Comparison of ENCODE assay signal across 1 cellular context in the genomic region with DNA sequence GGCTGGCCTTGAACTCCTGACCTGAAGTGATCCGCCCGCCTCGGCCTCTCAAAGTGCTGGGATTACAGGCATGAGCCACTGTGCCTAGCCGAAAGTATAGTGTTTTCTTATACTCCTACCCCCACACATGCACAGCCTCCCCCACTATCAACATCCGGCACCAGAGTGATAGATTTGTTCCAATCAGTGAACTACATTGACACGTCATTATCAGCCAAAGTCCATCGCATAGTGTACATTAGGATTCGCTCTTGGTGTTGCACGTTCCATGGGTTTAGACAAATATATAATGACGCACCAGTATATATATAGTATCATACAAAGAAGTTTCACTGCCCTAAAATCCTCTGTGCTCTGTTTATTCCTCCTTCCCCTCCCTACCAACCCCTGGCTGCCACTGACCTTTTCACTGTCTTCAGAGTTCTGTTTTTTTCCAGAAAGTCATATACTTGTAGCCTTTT.
A peak's percentile ranks its signal among the peaks of the same experiment; 100 is the strongest.
TF ChIP-seq lines count a peak whose summit lies in the region.

No MANE protein-coding gene starts in this region.

TF ChIP-seq in HepG2, 621 proteins besides CTCF, POLR2A, EP300 and RAD21 (continued from another document and continues in another):
- TF ChIP-seq, protein P1, sequence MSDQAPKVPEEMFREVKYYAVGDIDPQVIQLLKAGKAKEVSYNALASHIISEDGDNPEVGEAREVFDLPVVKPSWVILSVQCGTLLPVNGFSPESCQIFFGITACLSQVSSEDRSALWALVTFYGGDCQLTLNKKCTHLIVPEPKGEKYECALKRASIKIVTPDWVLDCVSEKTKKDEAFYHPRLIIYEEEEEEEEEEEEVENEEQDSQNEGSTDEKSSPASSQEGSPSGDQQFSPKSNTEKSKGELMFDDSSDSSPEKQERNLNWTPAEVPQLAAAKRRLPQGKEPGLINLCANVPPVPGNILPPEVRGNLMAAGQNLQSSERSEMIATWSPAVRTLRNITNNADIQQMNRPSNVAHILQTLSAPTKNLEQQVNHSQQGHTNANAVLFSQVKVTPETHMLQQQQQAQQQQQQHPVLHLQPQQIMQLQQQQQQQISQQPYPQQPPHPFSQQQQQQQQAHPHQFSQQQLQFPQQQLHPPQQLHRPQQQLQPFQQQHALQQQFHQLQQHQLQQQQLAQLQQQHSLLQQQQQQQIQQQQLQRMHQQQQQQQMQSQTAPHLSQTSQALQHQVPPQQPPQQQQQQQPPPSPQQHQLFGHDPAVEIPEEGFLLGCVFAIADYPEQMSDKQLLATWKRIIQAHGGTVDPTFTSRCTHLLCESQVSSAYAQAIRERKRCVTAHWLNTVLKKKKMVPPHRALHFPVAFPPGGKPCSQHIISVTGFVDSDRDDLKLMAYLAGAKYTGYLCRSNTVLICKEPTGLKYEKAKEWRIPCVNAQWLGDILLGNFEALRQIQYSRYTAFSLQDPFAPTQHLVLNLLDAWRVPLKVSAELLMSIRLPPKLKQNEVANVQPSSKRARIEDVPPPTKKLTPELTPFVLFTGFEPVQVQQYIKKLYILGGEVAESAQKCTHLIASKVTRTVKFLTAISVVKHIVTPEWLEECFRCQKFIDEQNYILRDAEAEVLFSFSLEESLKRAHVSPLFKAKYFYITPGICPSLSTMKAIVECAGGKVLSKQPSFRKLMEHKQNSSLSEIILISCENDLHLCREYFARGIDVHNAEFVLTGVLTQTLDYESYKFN (CRISPR knock-in tag; conservative IDR thresholded peaks at IDR 0.05), result peak; percentile 99
- TF ChIP-seq ZNF616 (CRISPR knock-in tag; IDR thresholded peaks at IDR 0.05; ENCODE audit: low read depth) (no peak), NCOR1 (IDR thresholded peaks at IDR 0.05; ENCODE audit: borderline replicate concordance, low read length) (peak; percentile 90), CREM (IDR thresholded peaks at IDR 0.05) (peak; percentile 96), CREM (CRISPR knock-in tag; IDR thresholded peaks at IDR 0.05) (no peak), HNRNPLL (IDR thresholded peaks at IDR 0.05; ENCODE audit: low read depth, low read length, poor library complexity, severe bottlenecking) (no peak), ZKSCAN1 (IDR thresholded peaks at IDR 0.05; ENCODE audit: low read length) (no peak), YY1 (IDR thresholded peaks at IDR 0.05; ENCODE audit: insufficient read depth, insufficient replicate concordance, low read depth, low read length) (no peak), NR1H2 (CRISPR knock-in tag; IDR thresholded peaks at IDR 0.05; ENCODE audit: borderline replicate concordance, low read depth) (no peak), HMG20A (CRISPR knock-in tag; IDR thresholded peaks at IDR 0.05; ENCODE audit: borderline replicate concordance) (peak; percentile 77; the same call in 1 of the 2 replicates), YEATS2 (CRISPR knock-in tag; IDR thresholded peaks at IDR 0.05; ENCODE audit: borderline replicate concordance) (peak; percentile 61; the same call in 1 of the 2 replicates), SMC3 (IDR thresholded peaks at IDR 0.05; ENCODE audit: low read length) (no peak; the same call in 1 of the 2 replicates), FOXO1 (CRISPR knock-in tag; IDR thresholded peaks at IDR 0.05) (peak; percentile 90), HNRNPL (IDR thresholded peaks at IDR 0.05; ENCODE audit: low read depth, low read length) (no peak), MTF2 (CRISPR knock-in tag; IDR thresholded peaks at IDR 0.05; ENCODE audit: borderline replicate concordance) (no peak), ZNF10 (CRISPR knock-in tag; IDR thresholded peaks at IDR 0.05; ENCODE audit: borderline replicate concordance, low read depth) (no peak), FOXK2 (IDR thresholded peaks at IDR 0.05) (peak; percentile 93), ZNF547 (CRISPR knock-in tag; IDR thresholded peaks at IDR 0.05) (no peak), ATAD3A (CRISPR knock-in tag; IDR thresholded peaks at IDR 0.05) (no peak), ZBTB20 (CRISPR knock-in tag; IDR thresholded peaks at IDR 0.05; ENCODE audit: borderline replicate concordance, low read depth) (peak; percentile 100), ZNF772 (CRISPR knock-in tag; IDR thresholded peaks at IDR 0.05) (peak; percentile 66; the same call in 1 of the 2 replicates), ZZZ3 (CRISPR knock-in tag; IDR thresholded peaks at IDR 0.05; ENCODE audit: borderline replicate concordance) (peak; percentile 75; the same call in 1 of the 2 replicates), ZSCAN22 (CRISPR knock-in tag; IDR thresholded peaks at IDR 0.05) (0 out of 2 replicates have a peak, but pooled peaks have one; percentile 60), SP5 (CRISPR knock-in tag; IDR thresholded peaks at IDR 0.05; ENCODE audit: borderline replicate concordance, low read depth) (peak; percentile 78), MYC (CRISPR knock-in tag; IDR thresholded peaks at IDR 0.05; ENCODE audit: borderline replicate concordance) (peak; percentile 54; the same call in 1 of the 2 replicates), KLF13 (CRISPR knock-in tag; IDR thresholded peaks at IDR 0.05) (no peak), SALL1 (CRISPR knock-in tag; IDR thresholded peaks at IDR 0.05) (peak; percentile 96), NR2F1 (CRISPR knock-in tag; IDR thresholded peaks at IDR 0.05) (peak; percentile 36 to 74), NCOA2 (CRISPR knock-in tag; IDR thresholded peaks at IDR 0.05) (peak; percentile 92), NFKBIZ (CRISPR knock-in tag; IDR thresholded peaks at IDR 0.05) (peak; percentile 59), ZNF839 (CRISPR knock-in tag; IDR thresholded peaks at IDR 0.05; ENCODE audit: borderline replicate concordance) (no peak), RBAK (CRISPR knock-in tag; IDR thresholded peaks at IDR 0.05) (no peak), IKZF1 (IDR thresholded peaks at IDR 0.05) (no peak), ARID2 (CRISPR knock-in tag; IDR thresholded peaks at IDR 0.05; ENCODE audit: borderline replicate concordance) (peak; percentile 44; the same call in 1 of the 2 replicates), KDM4B (CRISPR knock-in tag; IDR thresholded peaks at IDR 0.05) (no peak), HOXA9 (CRISPR knock-in tag; IDR thresholded peaks at IDR 0.05; ENCODE audit: borderline replicate concordance) (no peak), ZNF777 (CRISPR knock-in tag; IDR thresholded peaks at IDR 0.05) (no peak), SOX6 (IDR thresholded peaks at IDR 0.05) (no peak), SOX6 (CRISPR knock-in tag; IDR thresholded peaks at IDR 0.05) (peak; percentile 92), ZNF382 (CRISPR knock-in tag; IDR thresholded peaks at IDR 0.05; ENCODE audit: borderline replicate concordance) (no peak), ATRX (CRISPR knock-in tag; IDR thresholded peaks at IDR 0.05; ENCODE audit: borderline replicate concordance) (no peak), MXI1 (IDR thresholded peaks at IDR 0.05; ENCODE audit: borderline replicate concordance, low read depth, low read length) (peak; percentile 49; the same call in 1 of the 3 replicates), GABPB1 (CRISPR knock-in tag; IDR thresholded peaks at IDR 0.05) (peak; percentile 73), KLF11 (CRISPR knock-in tag; IDR thresholded peaks at IDR 0.05) (no peak), ZNF33B (CRISPR knock-in tag; IDR thresholded peaks at IDR 0.05) (no peak)
- TF ChIP-seq, protein P2, sequence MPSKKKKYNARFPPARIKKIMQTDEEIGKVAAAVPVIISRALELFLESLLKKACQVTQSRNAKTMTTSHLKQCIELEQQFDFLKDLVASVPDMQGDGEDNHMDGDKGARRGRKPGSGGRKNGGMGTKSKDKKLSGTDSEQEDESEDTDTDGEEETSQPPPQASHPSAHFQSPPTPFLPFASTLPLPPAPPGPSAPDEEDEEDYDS (CRISPR knock-in tag; IDR thresholded peaks at IDR 0.05), result peak; percentile 82
- TF ChIP-seq, protein P3, sequence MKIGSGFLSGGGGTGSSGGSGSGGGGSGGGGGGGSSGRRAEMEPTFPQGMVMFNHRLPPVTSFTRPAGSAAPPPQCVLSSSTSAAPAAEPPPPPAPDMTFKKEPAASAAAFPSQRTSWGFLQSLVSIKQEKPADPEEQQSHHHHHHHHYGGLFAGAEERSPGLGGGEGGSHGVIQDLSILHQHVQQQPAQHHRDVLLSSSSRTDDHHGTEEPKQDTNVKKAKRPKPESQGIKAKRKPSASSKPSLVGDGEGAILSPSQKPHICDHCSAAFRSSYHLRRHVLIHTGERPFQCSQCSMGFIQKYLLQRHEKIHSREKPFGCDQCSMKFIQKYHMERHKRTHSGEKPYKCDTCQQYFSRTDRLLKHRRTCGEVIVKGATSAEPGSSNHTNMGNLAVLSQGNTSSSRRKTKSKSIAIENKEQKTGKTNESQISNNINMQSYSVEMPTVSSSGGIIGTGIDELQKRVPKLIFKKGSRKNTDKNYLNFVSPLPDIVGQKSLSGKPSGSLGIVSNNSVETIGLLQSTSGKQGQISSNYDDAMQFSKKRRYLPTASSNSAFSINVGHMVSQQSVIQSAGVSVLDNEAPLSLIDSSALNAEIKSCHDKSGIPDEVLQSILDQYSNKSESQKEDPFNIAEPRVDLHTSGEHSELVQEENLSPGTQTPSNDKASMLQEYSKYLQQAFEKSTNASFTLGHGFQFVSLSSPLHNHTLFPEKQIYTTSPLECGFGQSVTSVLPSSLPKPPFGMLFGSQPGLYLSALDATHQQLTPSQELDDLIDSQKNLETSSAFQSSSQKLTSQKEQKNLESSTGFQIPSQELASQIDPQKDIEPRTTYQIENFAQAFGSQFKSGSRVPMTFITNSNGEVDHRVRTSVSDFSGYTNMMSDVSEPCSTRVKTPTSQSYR (CRISPR knock-in tag; IDR thresholded peaks at IDR 0.05; ENCODE audit: borderline replicate concordance), result peak; percentile 99
- TF ChIP-seq, protein P4, sequence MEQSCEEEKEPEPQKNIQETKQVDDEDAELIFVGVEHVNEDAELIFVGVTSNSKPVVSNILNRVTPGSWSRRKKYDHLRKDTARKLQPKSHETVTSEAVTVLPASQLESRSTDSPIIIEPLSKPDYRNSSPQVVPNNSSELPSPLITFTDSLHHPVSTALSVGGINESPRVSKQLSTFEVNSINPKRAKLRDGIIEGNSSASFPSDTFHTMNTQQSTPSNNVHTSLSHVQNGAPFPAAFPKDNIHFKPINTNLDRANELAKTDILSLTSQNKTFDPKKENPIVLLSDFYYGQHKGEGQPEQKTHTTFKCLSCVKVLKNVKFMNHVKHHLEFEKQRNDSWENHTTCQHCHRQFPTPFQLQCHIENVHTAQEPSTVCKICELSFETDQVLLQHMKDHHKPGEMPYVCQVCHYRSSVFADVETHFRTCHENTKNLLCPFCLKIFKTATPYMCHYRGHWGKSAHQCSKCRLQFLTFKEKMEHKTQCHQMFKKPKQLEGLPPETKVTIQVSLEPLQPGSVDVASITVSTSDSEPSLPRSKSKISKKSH (CRISPR knock-in tag; IDR thresholded peaks at IDR 0.05; ENCODE audit: borderline replicate concordance), result no peak
- TF ChIP-seq, protein P5, sequence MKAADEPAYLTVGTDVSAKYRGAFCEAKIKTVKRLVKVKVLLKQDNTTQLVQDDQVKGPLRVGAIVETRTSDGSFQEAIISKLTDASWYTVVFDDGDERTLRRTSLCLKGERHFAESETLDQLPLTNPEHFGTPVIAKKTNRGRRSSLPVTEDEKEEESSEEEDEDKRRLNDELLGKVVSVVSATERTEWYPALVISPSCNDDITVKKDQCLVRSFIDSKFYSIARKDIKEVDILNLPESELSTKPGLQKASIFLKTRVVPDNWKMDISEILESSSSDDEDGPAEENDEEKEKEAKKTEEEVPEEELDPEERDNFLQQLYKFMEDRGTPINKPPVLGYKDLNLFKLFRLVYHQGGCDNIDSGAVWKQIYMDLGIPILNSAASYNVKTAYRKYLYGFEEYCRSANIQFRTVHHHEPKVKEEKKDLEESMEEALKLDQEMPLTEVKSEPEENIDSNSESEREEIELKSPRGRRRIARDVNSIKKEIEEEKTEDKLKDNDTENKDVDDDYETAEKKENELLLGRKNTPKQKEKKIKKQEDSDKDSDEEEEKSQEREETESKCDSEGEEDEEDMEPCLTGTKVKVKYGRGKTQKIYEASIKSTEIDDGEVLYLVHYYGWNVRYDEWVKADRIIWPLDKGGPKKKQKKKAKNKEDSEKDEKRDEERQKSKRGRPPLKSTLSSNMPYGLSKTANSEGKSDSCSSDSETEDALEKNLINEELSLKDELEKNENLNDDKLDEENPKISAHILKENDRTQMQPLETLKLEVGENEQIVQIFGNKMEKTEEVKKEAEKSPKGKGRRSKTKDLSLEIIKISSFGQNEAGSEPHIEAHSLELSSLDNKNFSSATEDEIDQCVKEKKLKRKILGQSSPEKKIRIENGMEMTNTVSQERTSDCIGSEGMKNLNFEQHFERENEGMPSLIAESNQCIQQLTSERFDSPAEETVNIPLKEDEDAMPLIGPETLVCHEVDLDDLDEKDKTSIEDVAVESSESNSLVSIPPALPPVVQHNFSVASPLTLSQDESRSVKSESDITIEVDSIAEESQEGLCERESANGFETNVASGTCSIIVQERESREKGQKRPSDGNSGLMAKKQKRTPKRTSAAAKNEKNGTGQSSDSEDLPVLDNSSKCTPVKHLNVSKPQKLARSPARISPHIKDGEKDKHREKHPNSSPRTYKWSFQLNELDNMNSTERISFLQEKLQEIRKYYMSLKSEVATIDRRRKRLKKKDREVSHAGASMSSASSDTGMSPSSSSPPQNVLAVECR (CRISPR knock-in tag; IDR thresholded peaks at IDR 0.05; ENCODE audit: borderline replicate concordance), result peak; percentile 30; the same call in 1 of the 2 replicates
- TF ChIP-seq, protein P6, sequence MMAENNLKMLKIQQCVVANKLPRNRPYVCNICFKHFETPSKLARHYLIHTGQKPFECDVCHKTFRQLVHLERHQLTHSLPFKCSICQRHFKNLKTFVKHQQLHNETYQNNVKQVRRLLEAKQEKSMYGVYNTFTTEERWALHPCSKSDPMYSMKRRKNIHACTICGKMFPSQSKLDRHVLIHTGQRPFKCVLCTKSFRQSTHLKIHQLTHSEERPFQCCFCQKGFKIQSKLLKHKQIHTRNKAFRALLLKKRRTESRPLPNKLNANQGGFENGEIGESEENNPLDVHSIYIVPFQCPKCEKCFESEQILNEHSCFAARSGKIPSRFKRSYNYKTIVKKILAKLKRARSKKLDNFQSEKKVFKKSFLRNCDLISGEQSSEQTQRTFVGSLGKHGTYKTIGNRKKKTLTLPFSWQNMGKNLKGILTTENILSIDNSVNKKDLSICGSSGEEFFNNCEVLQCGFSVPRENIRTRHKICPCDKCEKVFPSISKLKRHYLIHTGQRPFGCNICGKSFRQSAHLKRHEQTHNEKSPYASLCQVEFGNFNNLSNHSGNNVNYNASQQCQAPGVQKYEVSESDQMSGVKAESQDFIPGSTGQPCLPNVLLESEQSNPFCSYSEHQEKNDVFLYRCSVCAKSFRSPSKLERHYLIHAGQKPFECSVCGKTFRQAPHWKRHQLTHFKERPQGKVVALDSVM (CRISPR knock-in tag; IDR thresholded peaks at IDR 0.05), result no peak; the same call in 1 of the 2 replicates
- TF ChIP-seq, protein P7, sequence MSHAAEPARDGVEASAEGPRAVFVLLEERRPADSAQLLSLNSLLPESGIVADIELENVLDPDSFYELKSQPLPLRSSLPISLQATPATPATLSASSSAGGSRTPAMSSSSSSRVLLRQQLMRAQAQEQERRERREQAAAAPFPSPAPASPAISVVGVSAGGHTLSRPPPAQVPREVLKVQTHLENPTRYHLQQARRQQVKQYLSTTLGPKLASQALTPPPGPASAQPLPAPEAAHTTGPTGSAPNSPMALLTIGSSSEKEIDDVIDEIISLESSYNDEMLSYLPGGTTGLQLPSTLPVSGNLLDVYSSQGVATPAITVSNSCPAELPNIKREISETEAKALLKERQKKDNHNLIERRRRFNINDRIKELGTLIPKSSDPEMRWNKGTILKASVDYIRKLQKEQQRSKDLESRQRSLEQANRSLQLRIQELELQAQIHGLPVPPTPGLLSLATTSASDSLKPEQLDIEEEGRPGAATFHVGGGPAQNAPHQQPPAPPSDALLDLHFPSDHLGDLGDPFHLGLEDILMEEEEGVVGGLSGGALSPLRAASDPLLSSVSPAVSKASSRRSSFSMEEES (CRISPR knock-in tag; IDR thresholded peaks at IDR 0.05), result peak; percentile 37
